ENCODE assay signal across 18 cellular contexts in genomic region chr7:50768470-50769159, GRCh38. TPM values are rescaled to one million over a fixed set of nuclear protein-coding genes. Genes with fewer than 3 reads are reported as not detected.
DNase-seq lines count a peak whose midpoint lies in the region; ATAC-seq, FAIRE-seq and TF ChIP-seq lines count a peak whose summit lies in the region.
"Had no signal": no experiment of that assay in that cellular context is flagged by ENCODE, and none has a peak within 500 bp of the region (broad histone marks: within the 10 kb centered on the region; RNA-seq: fewer than 3 reads in every experiment).

No MANE protein-coding gene starts in this region.

- H3K27me3 Mint-ChIP-seq in astrocyte (ENCODE audit: low read depth, unreplicated experiment) (no peaks in the 10 kb centered on the region), neural crest cell (ENCODE audit: low read depth) (no peaks in the 10 kb centered on the region)
- H3K27me3 Mint-ChIP-seq: CD4-positive, alpha-beta T cell had no signal

- H3K27ac Mint-ChIP-seq in astrocyte (ENCODE audit: unreplicated experiment) (no peak overlapping the region), neural crest cell (ENCODE audit: unreplicated experiment) (no peak overlapping the region)
- H3K27ac Mint-ChIP-seq: CD4-positive, alpha-beta T cell had no signal

- no peak overlapping the region for H3K4me3 ChIP-seq in astrocyte (ENCODE audit: insufficient read depth, low read depth, low read length)

- H3K9me3 Mint-ChIP-seq in astrocyte (ENCODE audit: unreplicated experiment) (peaks cover 6% of the 10 kb centered on the region), neural crest cell (peaks cover 11% of the 10 kb centered on the region)
- H3K9me3 Mint-ChIP-seq: CD4-positive, alpha-beta T cell had no signal

- no peaks in the 10 kb centered on the region for H3K27me3 ChIP-seq in astrocyte (ENCODE audit: insufficient read depth, low read length)

- H2AFZ ChIP-seq in astrocyte (ENCODE audit: low read depth, low read length): no peak overlapping the region

- H3K79me2 ChIP-seq in astrocyte (ENCODE audit: insufficient read depth, low read length): peaks cover 99% of the 10 kb centered on the region

- ATAC-seq in GM18868 (IDR thresholded peaks at IDR 0.05; ENCODE audit: unreplicated experiment) (peak; percentile 59), HG02938 (IDR thresholded peaks at IDR 0.05; ENCODE audit: unreplicated experiment) (peak; percentile 56), HG03378 (IDR thresholded peaks at IDR 0.05; ENCODE audit: unreplicated experiment) (no peak)
- ATAC-seq: PC-3 had no signal

- no peak overlapping the region for H3K4me3 Mint-ChIP-seq in astrocyte (ENCODE audit: unreplicated experiment)
- H3K4me3 Mint-ChIP-seq in neural crest cell: peak overlapping the region; percentile 0
- H3K4me3 Mint-ChIP-seq: CD4-positive, alpha-beta T cell had no signal

- H3K4me2 ChIP-seq in astrocyte (ENCODE audit: low read length): no peak overlapping the region

- peaks cover 97% of the 10 kb centered on the region for H4K20me1 ChIP-seq in astrocyte (ENCODE audit: insufficient read depth, low read length)

- peaks cover 21% of the 10 kb centered on the region for H3K36me3 Mint-ChIP-seq in astrocyte (ENCODE audit: low read depth, unreplicated experiment)
- peaks cover 36% of the 10 kb centered on the region for H3K36me3 Mint-ChIP-seq in neural crest cell (ENCODE audit: low read depth)

- H3K4me1 Mint-ChIP-seq in astrocyte (ENCODE audit: low read depth, unreplicated experiment): peaks cover 27% of the 10 kb centered on the region
- peaks cover 88% of the 10 kb centered on the region for H3K4me1 Mint-ChIP-seq in neural crest cell

- TF ChIP-seq CTCF in astrocyte (IDR thresholded peaks at IDR 0.05; ENCODE audit: insufficient read depth, low read depth, low read length) (no peak), neural crest cell (conservative IDR thresholded peaks at IDR 0.05) (no peak)

- peaks cover 2% of the 10 kb centered on the region for H3K4me1 ChIP-seq in astrocyte (ENCODE audit: insufficient read depth, low read length)

- H3K27ac ChIP-seq in astrocyte (ENCODE audit: low read depth, low read length): no peak overlapping the region
- H3K27ac ChIP-seq: RWPE1 had no signal

- no peak overlapping the region for H3K9ac ChIP-seq in astrocyte (ENCODE audit: low read length)

- H3K9me3 ChIP-seq in astrocyte (ENCODE audit: insufficient read depth, low read depth, low read length): no peaks in the 10 kb centered on the region

- FAIRE-seq in astrocyte (lab: Jason Lieb, UNC): no peak
- FAIRE-seq: GM19239 had no signal

- DNase-seq in astrocyte (ENCODE audit: low read depth) (peak; percentile 50), neural crest cell (ENCODE audit: low read depth, low spot score) (no peak), KG1 (lab: John Stamatoyannopoulos, UW) (no peak), glomerular visceral epithelial cell (ENCODE audit: extremely low spot score) (no peak), superior temporal gyrus (ENCODE audit: extremely low spot score) (no peak)
- DNase-seq: Calu3; CD4-positive, alpha-beta T cell; NCI-H1417; NCI-H187 treated with DMSO at 0.1 percent for 48 hours; NCI-H2171; NCI-H446 treated with DMSO at 0.1 percent for 48 hours; PC-3; T-helper 2 cell had no signal

- H3K36me3 ChIP-seq in astrocyte (ENCODE audit: insufficient read depth, low read length): peaks cover 2% of the 10 kb centered on the region

RNA-seq across cellular contexts. Expression of gene GRB10, which starts 14.1 kb away (rescaled TPM):
- total RNA-seq in astrocyte (81.9 and 83.8 TPM in 2 replicates), neural crest cell (86.0 and 93.0 TPM in 2 replicates)
